ENCODE assay signal across 8 cellular contexts in genomic region chr7:104207348-104207730, GRCh38. TPM values are rescaled to one million over a fixed set of nuclear protein-coding genes. Genes with fewer than 3 reads are reported as not detected.
A peak's percentile ranks its signal among the peaks of the same experiment; 100 is the strongest.
DNase-seq lines count a peak whose midpoint lies in the region; ATAC-seq, FAIRE-seq and TF ChIP-seq lines count a peak whose summit lies in the region.

No MANE protein-coding gene starts in this region.

- peaks cover 39% of the 10 kb centered on the region for H3K9me3 Mint-ChIP-seq in nephron progenitor cell

- H3K4me1 Mint-ChIP-seq in nephron progenitor cell, result peaks cover 27% of the 10 kb centered on the region

- FAIRE-seq in GM18507 (lab: Jason Lieb, UNC), result peak; percentile 54

- no peaks in the 10 kb centered on the region for H3K27me3 ChIP-seq in AG04450 (ENCODE audit: control insufficient read depth, insufficient read depth, low read length)
- H3K27me3 ChIP-seq in esophagus muscularis mucosa, result no peaks in the 10 kb centered on the region

- TF ChIP-seq CTCF in AG04450 (IDR thresholded peaks at IDR 0.05; ENCODE audit: low read depth, low read length) (no peak), esophagus muscularis mucosa (IDR thresholded peaks at IDR 0.05) (no peak), nephron progenitor cell (IDR thresholded peaks at IDR 0.05) (no peak)

- intact Hi-C loops in esophagus muscularis mucosa (cut with DNase I), result no loop called here
- intact Hi-C loops in posterior vena cava (cut with DNase I), result no loop called here

- CTCF ChIA-PET in AG04450 (lab: Charles Lee), result interaction anchor here (2.9 kb wide), 1 partner anchor 24 kb away, joined by 8 read pairs; no protein-coding TSS in a partner anchor

- H3K4me1 ChIP-seq in esophagus muscularis mucosa, result peaks cover 13 to 33% (median 25%) of the 10 kb centered on the region in 4 donors

- POLR2A ChIA-PET in AG04450 (lab: Yijun Ruan, JAX), result no interaction called here

- peaks cover 14 to 18% (median 15%) of the 10 kb centered on the region in 4 donors for H3K36me3 ChIP-seq in esophagus muscularis mucosa

- H3K27ac ChIP-seq in AG04450 (ENCODE audit: low read depth, low read length), result peak overlapping the region; percentile 61
- peak overlapping the region; percentile 87 to 91 (median 88) for H3K27ac ChIP-seq in esophagus muscularis mucosa (replicated peaks in 1 of 4)

- no peak for TF ChIP-seq EP300 in esophagus muscularis mucosa (IDR thresholded peaks at IDR 0.05)

- no peak for DNase-seq in AG04450 (ENCODE audit: low read depth, low spot score)
- no peak for DNase-seq in GM18507 (ENCODE audit: extremely low spot score, insufficient read length, low read depth)
- peak; percentile 13 for DNase-seq in SK-MEL-5 (ENCODE audit: low read depth, low spot score)
- DNase-seq in esophagus muscularis mucosa (ENCODE audit: extremely low spot score), result no peak
- no peak for DNase-seq in nephron progenitor cell
- no peak for DNase-seq in posterior vena cava (ENCODE audit: low spot score)
- DNase-seq in KG1 (lab: John Stamatoyannopoulos, UW), result no peak

- H3K27ac Mint-ChIP-seq in nephron progenitor cell, result peak overlapping the region; percentile 93

- H3K4me3 ChIP-seq in AG04450 (ENCODE audit: low read depth, low read length) (peak overlapping the region; percentile 95), esophagus muscularis mucosa (peak overlapping the region; percentile 67 to 96 (median 79))

- no peaks in the 10 kb centered on the region; the same call in 1 of the 2 replicates for H3K9me3 ChIP-seq in AG04450 (ENCODE audit: control insufficient read depth, insufficient read depth, low read length)
- H3K9me3 ChIP-seq in esophagus muscularis mucosa, result no peaks in the 10 kb centered on the region

- peak; percentile 22 for ATAC-seq in HG02973 (IDR thresholded peaks at IDR 0.05; ENCODE audit: unreplicated experiment)

- in situ Hi-C loops in SK-MEL-5 (cut with HindIII; ENCODE audit: low pct_unique_long_range_greater_than_20kb, low sequenced_read_pairs), result no loop called here

- 13% methylated on average over 8 of the region's 10 CpGs for WGBS in esophagus muscularis mucosa

- no peak for TF ChIP-seq POLR2A in esophagus muscularis mucosa (IDR thresholded peaks at IDR 0.05; ENCODE audit: low read depth)

- H3K4me3 Mint-ChIP-seq in nephron progenitor cell, result peak overlapping the region; percentile 96

- H3K27me3 Mint-ChIP-seq in nephron progenitor cell (ENCODE audit: low read depth, poor library complexity), result peaks cover 7% of the 10 kb centered on the region

- H3K36me3 Mint-ChIP-seq in nephron progenitor cell (ENCODE audit: low read depth), result peaks cover 31% of the 10 kb centered on the region

RNA-seq across cellular contexts. Expression of gene ORC5, which starts 0.5 kb away (rescaled TPM):
- 8.5 and 13.8 TPM in 2 replicates for polyA plus RNA-seq in AG04450 (2011; rRNA removed)
- 6.6 and 10.3 TPM in 2 replicates for polyA minus RNA-seq in AG04450 (2011; rRNA and poly(A)+ RNA removed)
- total RNA-seq in SK-MEL-5 (2014; rRNA removed; shearing (Covaris generic)), result 68.0 and 81.2 TPM in 2 replicates
- polyA plus RNA-seq in SK-MEL-5 (2015; cell fraction: cytosol; rRNA removed), result 50.0 and 58.9 TPM in 2 replicates
- polyA plus RNA-seq in SK-MEL-5 (2015; cell fraction: nucleus; rRNA removed), result 50.9 and 64.4 TPM in 2 replicates
- total RNA-seq in esophagus muscularis mucosa (10 to 100 TPM; 11.8 to 36.6 (median 12.7) TPM), posterior vena cava (10 to 100 TPM; 13.2 to 16.9 TPM)
